In the genomic region with DNA sequence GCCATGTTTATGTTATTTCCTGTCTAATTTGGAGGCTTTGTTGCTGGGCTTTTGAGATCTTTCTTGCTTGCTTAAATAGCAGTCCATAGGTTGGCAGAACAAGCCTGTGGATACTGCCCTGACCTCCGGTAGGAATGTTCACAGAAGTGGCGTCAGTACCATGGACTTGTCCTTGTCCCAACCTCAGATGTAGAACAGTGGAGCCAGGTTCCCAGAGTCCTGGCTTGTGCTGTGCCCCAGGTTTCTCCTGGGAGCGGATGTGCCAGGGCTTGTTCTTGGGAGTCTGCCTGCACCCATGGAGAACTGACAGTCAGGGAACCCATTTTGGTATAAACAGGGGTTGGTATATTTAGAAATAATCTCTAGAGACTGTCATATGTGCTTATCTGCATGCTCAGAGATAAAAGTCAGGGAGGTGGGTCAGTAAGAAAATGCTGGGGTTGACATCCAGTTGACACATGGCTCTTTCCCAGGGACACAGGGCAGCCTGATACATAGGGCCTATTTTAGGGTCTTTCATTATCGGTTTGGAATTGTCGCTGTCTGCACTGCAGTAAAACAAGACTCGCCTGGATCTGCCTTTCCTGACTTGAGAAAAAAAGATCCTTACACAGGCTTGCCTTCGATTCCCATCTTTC, we compare ENCODE assay signal across 22 cellular contexts. TPM values are rescaled to one million over a fixed set of nuclear protein-coding genes. Genes with fewer than 3 reads are reported as not detected.
DNase-seq lines count a peak whose midpoint lies in the region; ATAC-seq and TF ChIP-seq lines count a peak whose summit lies in the region.
"Had no signal": no experiment of that assay in that cellular context is flagged by ENCODE, and none has a peak within 500 bp of the region (broad histone marks: within the 10 kb centered on the region; RNA-seq: fewer than 3 reads in every experiment).

No MANE protein-coding gene starts in this region.

- H3K23ac ChIP-seq in trophoblast cell (ENCODE audit: low read length) = no peak overlapping the region

- ATAC-seq in left ventricle myocardium superior (peak; percentile 91), GM21367 (IDR thresholded peaks at IDR 0.05; ENCODE audit: unreplicated experiment) (no peak)
- ATAC-seq: body of pancreas, K562, left lobe of liver, natural killer cell had no signal

- no peak overlapping the region for H2BK5ac ChIP-seq in trophoblast cell (ENCODE audit: low read depth, low read length, poor library complexity)

- H2BK120ac ChIP-seq in trophoblast cell (ENCODE audit: insufficient read depth, low read length, poor library complexity) = no peak overlapping the region

- TF ChIP-seq CTCF in breast epithelium (IDR thresholded peaks at IDR 0.05) = no peak
- no peak for TF ChIP-seq CTCF in MCF 10A (IDR thresholded peaks at IDR 0.05; ENCODE audit: unreplicated experiment)

- no peak overlapping the region for H3K14ac ChIP-seq in trophoblast cell (ENCODE audit: low read length)

- no peaks in the 10 kb centered on the region for H3K79me2 ChIP-seq in trophoblast cell (ENCODE audit: control insufficient read depth, insufficient read depth, low read length, poor library complexity)

- H3K27ac ChIP-seq in breast epithelium = peak overlapping the region; percentile 42 to 48
- H3K27ac ChIP-seq in trophoblast cell (ENCODE audit: low read depth, low read length) = no peak overlapping the region
- H3K27ac ChIP-seq: body of pancreas, SJCRH30 had no signal

- no CpG with 5 or more reads among the region's 7 CpGs for WGBS in trophoblast cell (ENCODE audit: extremely low coverage, insufficient coverage, insufficient read length)

- TF ChIP-seq POLR2A in breast epithelium (IDR thresholded peaks at IDR 0.05) = no peak

- no peaks in the 10 kb centered on the region for H3K27me3 ChIP-seq in breast epithelium
- no peaks in the 10 kb centered on the region for H3K27me3 ChIP-seq in trophoblast cell (ENCODE audit: insufficient read depth, low read length)
- H3K27me3 ChIP-seq: body of pancreas had no signal

- intact Hi-C loops in breast epithelium (cut with DNase I; ENCODE audit: low total_unique reads) (no loop called here), MCF 10A (cut with micrococcal nuclease) (no loop called here), left ventricle myocardium superior (cut with micrococcal nuclease) (no loop called here), posterior vena cava (cut with DNase I) (no loop called here)

- H4K12ac ChIP-seq in trophoblast cell (ENCODE audit: low read depth, low read length) = no peak overlapping the region

- H3K27me3 Mint-ChIP-seq in MCF 10A (ENCODE audit: insufficient read depth, unreplicated experiment) = no peaks in the 10 kb centered on the region

- BruUV-seq in MCF 10A (replicated peaks; lab: Mats Ljungman, UMichigan) = no TSS peak

- H2BK12ac ChIP-seq in trophoblast cell (ENCODE audit: low read length) = no peak overlapping the region

- H3K27ac Mint-ChIP-seq in MCF 10A (ENCODE audit: low read depth, unreplicated experiment) = no peak overlapping the region
- H3K27ac Mint-ChIP-seq: CD14-positive monocyte; natural killer cell; T-helper 2 cell treated with Interferon-gamma antibody and Interleukin-4, amounts not matched to agents 5 μg/mL and 100 μg/mL, for 36 hours had no signal

- H3K18ac ChIP-seq in trophoblast cell (ENCODE audit: low read length) = no peak overlapping the region

- H3K4me1 ChIP-seq in breast epithelium = no peaks in the 10 kb centered on the region
- peaks cover 0 to 5% of the 10 kb centered on the region in 2 experiments for H3K4me1 ChIP-seq in trophoblast cell (ENCODE audit: control insufficient read depth in 1 of 2, insufficient read depth in 2 of 2, low read length in 2 of 2)
- H3K4me1 ChIP-seq: body of pancreas, SJCRH30 had no signal

- POLR2A ChIA-PET in MCF 10A (lab: Yijun Ruan, JAX) = no interaction called here
- POLR2A ChIA-PET in HEK293T (lab: Yijun Ruan, JAX) = no interaction called here

- no peak overlapping the region for H4K8ac ChIP-seq in trophoblast cell (ENCODE audit: low read depth, low read length)

- H3K79me1 ChIP-seq in trophoblast cell (ENCODE audit: low read length) = no peaks in the 10 kb centered on the region

- no peak overlapping the region for H3K4me3 Mint-ChIP-seq in MCF 10A (ENCODE audit: unreplicated experiment)
- H3K4me3 Mint-ChIP-seq: CD14-positive monocyte; natural killer cell; T-helper 2 cell treated with Interferon-gamma antibody and Interleukin-4, amounts not matched to agents 5 μg/mL and 100 μg/mL, for 36 hours had no signal

- H3K4me1 Mint-ChIP-seq in MCF 10A (ENCODE audit: insufficient read depth, unreplicated experiment) = no peaks in the 10 kb centered on the region
- H3K4me1 Mint-ChIP-seq: CD14-positive monocyte had no signal

- H2AK5ac ChIP-seq in trophoblast cell (ENCODE audit: low read length) = no peak overlapping the region

- H4K91ac ChIP-seq in trophoblast cell (ENCODE audit: low read depth, low read length) = no peak overlapping the region

- H3K9me3 ChIP-seq in breast epithelium = peaks cover 0 to 2% of the 10 kb centered on the region in 2 donors
- peaks cover 2% of the 10 kb centered on the region for H3K9me3 ChIP-seq in trophoblast cell (ENCODE audit: insufficient read depth, low read depth, low read length)
- H3K9me3 ChIP-seq: body of pancreas had no signal

- no peaks in the 10 kb centered on the region for H3K36me3 Mint-ChIP-seq in MCF 10A (ENCODE audit: insufficient read depth, unreplicated experiment)

- H2AFZ ChIP-seq in trophoblast cell (ENCODE audit: insufficient read depth, low read length, poor library complexity) = no peak overlapping the region

- peaks cover 16% of the 10 kb centered on the region for H3K9me3 Mint-ChIP-seq in MCF 10A (ENCODE audit: unreplicated experiment)

- H3K4ac ChIP-seq in trophoblast cell (ENCODE audit: low read depth, low read length) = no peak overlapping the region

- peak overlapping the region in 2 of 3 donors; percentile 15 to 35 for H3K4me3 ChIP-seq in breast epithelium
- H3K4me3 ChIP-seq in trophoblast cell (ENCODE audit: low read depth, low read length) = no peak overlapping the region
- H3K4me3 ChIP-seq: body of pancreas, K562, SJCRH30 had no signal

- H3K4me2 ChIP-seq in trophoblast cell (ENCODE audit: low read length) = no peak overlapping the region

- H3K9ac ChIP-seq in trophoblast cell (ENCODE audit: low read length) = no peak overlapping the region

- no peak for DNase-seq in breast epithelium (ENCODE audit: low spot score in 2 of 2)
- DNase-seq in MCF 10A (ENCODE audit: unreplicated experiment) = no peak
- peak; percentile 83 for DNase-seq in left ventricle myocardium superior
- DNase-seq in posterior vena cava (ENCODE audit: low spot score) = peak; percentile 51
- DNase-seq in HEK293T (ENCODE audit: extremely low spot score) = no peak
- no peak for DNase-seq in NCI-H1092 (lab: John Stamatoyannopoulos, UW)
- no peak for DNase-seq in trophoblast cell
- DNase-seq: 8988T; activated CD4-positive, alpha-beta T cell treated with anti-CD3 and anti-CD28 coated beads for 1 hour; activated naive CD4-positive, alpha-beta T cell; body of pancreas; DND-41; natural killer cell; NCI-H2081; NCI-H524; retina; SJCRH30 had no signal

- CTCF ChIA-PET in MCF 10A (lab: Yijun Ruan, JAX) = no interaction called here
- CTCF ChIA-PET in HEK293T (lab: Yijun Ruan, JAX) = no interaction called here

- H3K36me3 ChIP-seq in breast epithelium (no peaks in the 10 kb centered on the region), trophoblast cell (ENCODE audit: control insufficient read depth in 1 of 2, insufficient read depth in 2 of 2, low read length in 2 of 2) (no peaks in the 10 kb centered on the region)
- H3K36me3 ChIP-seq: SJCRH30 had no signal

TF ChIP-seq in HEK293T, 16 proteins besides CTCF, POLR2A, EP300 and RAD21:
- TF ChIP-seq NFRKB (IDR thresholded peaks at IDR 0.05) (no peak), L3MBTL2 (conservative IDR thresholded peaks at IDR 0.05) (no peak), ELF4 (IDR thresholded peaks at IDR 0.05) (no peak), FOXA1 (IDR thresholded peaks at IDR 0.05) (no peak), SUZ12 (IDR thresholded peaks at IDR 0.05) (no peak), ZNF384 (IDR thresholded peaks at IDR 0.05) (no peak), LEF1 (IDR thresholded peaks at IDR 0.05; ENCODE audit: borderline replicate concordance) (no peak), ARNT (IDR thresholded peaks at IDR 0.05) (no peak), FOXK2 (IDR thresholded peaks at IDR 0.05) (no peak)

RNA-seq across cellular contexts. Expression of gene CACNA1C, which starts 22.9 kb away (rescaled TPM):
- total RNA-seq in breast epithelium = 10 to 100 TPM in 1 of 3 donors, 1 to 10 TPM in 2; 2.6 to 11.8 (median 9.5) TPM
- not detected in 2 replicates for total RNA-seq in MCF 10A (2022)
- total RNA-seq in left ventricle myocardium superior = 201 TPM
- 10 to 100 TPM; 71.3 to 71.8 TPM for total RNA-seq in posterior vena cava
- polyA plus RNA-seq in trophoblast cell (2013) = 6.8 and 7.3 TPM in 2 replicates
- total RNA-seq: K562, SJCRH30 had no signal
- polyA plus RNA-seq: CD14-positive monocyte, K562 had no signal

Comparison
In these comparisons a context has a peak if more than half of its experiments do, and no peak if none do; other contexts are left out.
1. DNase-seq: peak in left ventricle myocardium superior (single experiment) and posterior vena cava (single experiment); none in breast epithelium (0 of 2), MCF 10A (single experiment), HEK293T (single experiment), NCI-H1092 (single experiment) and trophoblast cell (0 of 2).
2. RNA of gene CACNA1C, which starts 22.9 kb away (total RNA-seq): 201 TPM in left ventricle myocardium superior (single experiment) and 71.3 to 71.8 TPM in posterior vena cava; 2.6 to 11.8 TPM in breast epithelium and not detected in MCF 10A; every median in the first group is over 4 times any median in the second.